ENCODE assay signal across 16 cellular contexts in the genomic region with DNA sequence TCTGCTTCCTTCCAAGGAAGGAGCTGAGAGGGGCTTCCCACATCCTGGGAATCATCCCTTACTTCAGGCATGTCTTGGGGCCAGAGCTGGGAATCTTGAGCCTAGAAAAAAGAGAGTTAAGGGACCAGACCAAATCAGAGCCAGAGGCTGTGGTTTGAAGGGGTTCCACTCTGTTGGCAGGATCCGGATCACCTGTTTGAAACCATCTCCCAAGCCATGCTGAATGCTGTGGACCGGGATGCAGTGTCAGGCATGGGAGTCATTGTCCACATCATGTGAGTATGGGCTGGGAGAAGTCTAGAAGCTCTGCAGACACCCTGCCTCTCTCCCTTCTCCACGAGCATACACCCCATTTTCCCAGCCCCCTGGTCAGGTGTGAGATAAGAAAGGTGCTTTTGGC. TPM values are rescaled to one million over a fixed set of nuclear protein-coding genes. Genes with fewer than 3 reads are reported as not detected.
DNase-seq lines count a peak whose midpoint lies in the region; ATAC-seq lines count a peak whose summit lies in the region.
"Had no signal": no experiment of that assay in that cellular context is flagged by ENCODE, and none has a peak within 500 bp of the region (broad histone marks: within the 10 kb centered on the region; RNA-seq: fewer than 3 reads in every experiment).

No MANE protein-coding gene starts in this region.

- no peak overlapping the region for H3K4me3 Mint-ChIP-seq in activated T-cell treated with anti-CD3 and anti-CD28 coated beads, Interleukin-2, amount 50 U/mL, for 24 hours
- H3K4me3 Mint-ChIP-seq in stimulated activated naive CD8-positive, alpha-beta T cell treated with anti-CD3 and anti-CD28 coated beads, Interleukin-15, amount 100 ng/mL, for 72 hours = no peak overlapping the region
- H3K4me3 Mint-ChIP-seq: CD4-positive, alpha-beta T cell had no signal

- H3K4me1 Mint-ChIP-seq in activated T-cell treated with anti-CD3 and anti-CD28 coated beads, Interleukin-2, amount 50 U/mL, for 24 hours (ENCODE audit: low read depth) = peaks cover 9% of the 10 kb centered on the region
- H3K4me1 Mint-ChIP-seq in stimulated activated naive CD8-positive, alpha-beta T cell treated with anti-CD3 and anti-CD28 coated beads, Interleukin-15, amount 100 ng/mL, for 72 hours = peaks cover 21% of the 10 kb centered on the region

- H3K36me3 Mint-ChIP-seq in activated T-cell treated with anti-CD3 and anti-CD28 coated beads, Interleukin-2, amount 50 U/mL, for 24 hours (ENCODE audit: low read depth) = peaks cover 96% of the 10 kb centered on the region

- no peak for ATAC-seq in stimulated activated naive CD8-positive, alpha-beta T cell treated with anti-CD3 and anti-CD28 coated beads, Interleukin-15, amount 100 ng/mL, for 72 hours
- ATAC-seq in stimulated activated naive CD8-positive, alpha-beta T cell treated with anti-CD3 and anti-CD28 coated beads, Interleukin-15, Interleukin-2, amounts not matched to agents 100 U/mL and 50 U/mL, for 24 hours = no peak
- no peak for ATAC-seq in HG03432 (IDR thresholded peaks at IDR 0.05; ENCODE audit: unreplicated experiment)

- peak overlapping the region; percentile 50 for H3K27ac Mint-ChIP-seq in activated T-cell treated with anti-CD3 and anti-CD28 coated beads, Interleukin-2, amount 50 U/mL, for 24 hours
- peak overlapping the region; percentile 73 to 75 for H3K27ac Mint-ChIP-seq in stimulated activated naive CD8-positive, alpha-beta T cell treated with anti-CD3 and anti-CD28 coated beads, Interleukin-15, amount 100 ng/mL, for 72 hours

- H3K27me3 Mint-ChIP-seq in activated T-cell treated with anti-CD3 and anti-CD28 coated beads, Interleukin-2, amount 50 U/mL, for 24 hours = no peaks in the 10 kb centered on the region
- H3K27me3 Mint-ChIP-seq in stimulated activated naive CD8-positive, alpha-beta T cell treated with anti-CD3 and anti-CD28 coated beads, Interleukin-15, amount 100 ng/mL, for 72 hours = no peaks in the 10 kb centered on the region
- H3K27me3 Mint-ChIP-seq: CD4-positive, alpha-beta T cell had no signal

- H3K9me3 Mint-ChIP-seq in activated T-cell treated with anti-CD3 and anti-CD28 coated beads, Interleukin-2, amount 50 U/mL, for 24 hours = no peaks in the 10 kb centered on the region
- no peaks in the 10 kb centered on the region for H3K9me3 Mint-ChIP-seq in stimulated activated naive CD8-positive, alpha-beta T cell treated with anti-CD3 and anti-CD28 coated beads, Interleukin-15, amount 100 ng/mL, for 72 hours
- H3K9me3 Mint-ChIP-seq: CD4-positive, alpha-beta T cell had no signal

- DNase-seq in activated T-cell treated with anti-CD3 and anti-CD28 coated beads, Interleukin-2, amount 50 U/mL, for 24 hours = no peak
- DNase-seq in activated T-cell treated with anti-CD3 and anti-CD28 coated beads, Interleukin-2, amount 50 U/mL, for 48 hours = no peak
- no peak for DNase-seq in stimulated activated naive CD8-positive, alpha-beta T cell treated with anti-CD3 and anti-CD28 coated beads, Interleukin-15, amount 100 ng/mL, for 72 hours
- DNase-seq in stimulated activated naive CD8-positive, alpha-beta T cell treated with anti-CD3 and anti-CD28 coated beads, Interleukin-15, Interleukin-2, amounts not matched to agents 100 U/mL and 50 U/mL, for 24 hours = no peak
- DNase-seq in myocyte (ENCODE audit: low read depth) = peak; percentile 60
- no peak for DNase-seq in occipital lobe (lab: John Stamatoyannopoulos, UW)
- no peak for DNase-seq in NCI-H1436 (lab: John Stamatoyannopoulos, UW)
- DNase-seq: COR-L47, DMS79, NCI-H1417, NCI-H187, NCI-H2107, PC-9, SIG-M5 had no signal

RNA-seq across cellular contexts. Expression of gene PSMB3, which starts 9.7 kb away (rescaled TPM):
- total RNA-seq in myocyte (165 and 179 TPM in 2 replicates), occipital lobe (138 TPM)
- 229 TPM for polyA plus RNA-seq in myocyte (2012)

RNA-seq across cellular contexts. Expression of gene PCGF2, which starts 14.1 kb away (rescaled TPM):
- 2.0 and 2.3 TPM in 2 replicates for total RNA-seq in myocyte
- 46.0 TPM for polyA plus RNA-seq in myocyte (2012)
- total RNA-seq in occipital lobe = 4.8 TPM
- total RNA-seq: CD4-positive, alpha-beta T cell had no signal

RNA-seq across cellular contexts. Expression of gene CISD3, which starts 32.1 kb away (rescaled TPM):
- 3.7 and 6.2 TPM in 2 replicates for total RNA-seq in myocyte
- 32.6 TPM for polyA plus RNA-seq in myocyte (2012)
- 2.3 TPM for total RNA-seq in occipital lobe

RNA-seq across cellular contexts. Expression of gene PIP4K2B, which starts 37.1 kb away (rescaled TPM):
- total RNA-seq in myocyte (74.4 and 89.7 TPM in 2 replicates), occipital lobe (166 TPM)
- polyA plus RNA-seq in myocyte (2012) = 46.0 TPM

RNA-seq across cellular contexts. Expression of gene MLLT6, which starts 57.2 kb away (rescaled TPM):
- 42.7 and 54.6 TPM in 2 replicates for total RNA-seq in myocyte
- 59.5 TPM for polyA plus RNA-seq in myocyte (2012)
- 18.4 TPM for total RNA-seq in occipital lobe
